In genomic region chr15:85753261-85753660, GRCh38 we compare ENCODE assay signal across 17 cellular contexts. TPM values are rescaled to one million over a fixed set of nuclear protein-coding genes. Genes with fewer than 3 reads are reported as not detected.
DNase-seq lines count a peak whose midpoint lies in the region; ATAC-seq and TF ChIP-seq lines count a peak whose summit lies in the region.
"Had no signal": no experiment of that assay in that cellular context is flagged by ENCODE, and none has a peak within 500 bp of the region (broad histone marks: within the 10 kb centered on the region; RNA-seq: fewer than 3 reads in every experiment).

No MANE protein-coding gene starts in this region.

- no peaks in the 10 kb centered on the region for H3K36me3 ChIP-seq in osteoblast (ENCODE audit: insufficient read depth, low read length)

- no peaks in the 10 kb centered on the region for H3K27me3 ChIP-seq in osteoblast (ENCODE audit: insufficient read depth, low read length)

- no peak overlapping the region for H2AFZ ChIP-seq in osteoblast (ENCODE audit: low read length)

- TF ChIP-seq CTCF in osteoblast (IDR thresholded peaks at IDR 0.05; ENCODE audit: extremely low read depth, low read depth, low read length) = no peak

- H3K79me2 ChIP-seq in osteoblast (ENCODE audit: insufficient read depth, low read length) = no peaks in the 10 kb centered on the region

- no peak overlapping the region for H3K4me3 Mint-ChIP-seq in T-helper 17 cell
- H3K4me3 Mint-ChIP-seq: CD14-positive monocyte, HFFc6 had no signal

- H3K27ac ChIP-seq in epithelial cell of prostate (peak overlapping the region; percentile 17), osteoblast (ENCODE audit: low read depth, low read length) (no peak overlapping the region)

- H3K4me3 ChIP-seq in osteoblast (ENCODE audit: insufficient read depth, low read length) = no peak overlapping the region

- H3K4me1 Mint-ChIP-seq in T-helper 17 cell = peaks cover 22% of the 10 kb centered on the region

- no peak for ATAC-seq in activated naive CD4-positive, alpha-beta T cell treated with anti-CD3 and anti-CD28 coated beads, Interleukin-2, amount 50 U/mL, for 72 hours
- ATAC-seq in T-helper 17 cell = no peak

- no peaks in the 10 kb centered on the region for H3K9me3 Mint-ChIP-seq in activated naive CD4-positive, alpha-beta T cell treated with anti-CD3 and anti-CD28 coated beads, Interleukin-2, amount 50 U/mL, for 72 hours
- H3K9me3 Mint-ChIP-seq: HFFc6 had no signal

- no peaks in the 10 kb centered on the region for H3K27me3 Mint-ChIP-seq in T-helper 17 cell

- H3K27ac Mint-ChIP-seq in activated naive CD4-positive, alpha-beta T cell treated with anti-CD3 and anti-CD28 coated beads, Interleukin-2, amount 50 U/mL, for 72 hours = peak overlapping the region; percentile 63 to 66
- H3K27ac Mint-ChIP-seq in T-helper 17 cell = peak overlapping the region; percentile 85
- H3K27ac Mint-ChIP-seq: HFFc6 had no signal

- peaks cover 18% of the 10 kb centered on the region for H3K4me1 ChIP-seq in osteoblast (ENCODE audit: insufficient read depth, low read length)

- H3K36me3 Mint-ChIP-seq in activated naive CD4-positive, alpha-beta T cell treated with anti-CD3 and anti-CD28 coated beads, Interleukin-2, amount 50 U/mL, for 72 hours = no peaks in the 10 kb centered on the region
- no peaks in the 10 kb centered on the region for H3K36me3 Mint-ChIP-seq in T-helper 17 cell (ENCODE audit: low read depth)

- no peak overlapping the region for H3K4me2 ChIP-seq in osteoblast (ENCODE audit: insufficient read depth, low read length)

- H3K9me3 ChIP-seq in T-helper 17 cell (ENCODE audit: control insufficient read depth, low read length, poor library complexity, severe bottlenecking) (no peaks in the 10 kb centered on the region), osteoblast (ENCODE audit: low read depth, low read length) (no peaks in the 10 kb centered on the region)

- peaks cover 6% of the 10 kb centered on the region for H4K20me1 ChIP-seq in osteoblast (ENCODE audit: insufficient read depth, low read length)

- DNase-seq in activated naive CD4-positive, alpha-beta T cell treated with anti-CD3 and anti-CD28 coated beads, Interleukin-2, amount 50 U/mL, for 72 hours (ENCODE audit: low spot score in 2 of 2) = no peak
- no peak for DNase-seq in activated naive CD4-positive, alpha-beta T cell (lab: John Stamatoyannopoulos, UW)
- DNase-seq in T-helper 17 cell = no peak
- DNase-seq in epithelial cell of prostate (ENCODE audit: low read depth, low spot score) = no peak
- peak; percentile 5 for DNase-seq in osteoblast (ENCODE audit: insufficient read length, low spot score, missing footprints)
- no peak for DNase-seq in SIG-M5 (lab: John Stamatoyannopoulos, UW)
- DNase-seq in NCI-H748 treated with DMSO at 0.1 percent for 48 hours (lab: John Stamatoyannopoulos, UW) = no peak
- no peak for DNase-seq in NK-92 (lab: John Stamatoyannopoulos, UW; ENCODE audit: unreplicated experiment)
- DNase-seq: DND-41, GDM1, HFFc6, KBM-7, NCI-H1105, NCI-H187 treated with DMSO at 0.1 percent for 48 hours, NCI-H2171, NCI-H446 treated with DMSO at 0.1 percent for 48 hours had no signal

RNA-seq across cellular contexts. Expression of gene KLHL25, which starts 41.5 kb away (rescaled TPM):
- total RNA-seq in activated naive CD4-positive, alpha-beta T cell treated with anti-CD3 and anti-CD28 coated beads, Interleukin-2, amount 50 U/mL, for 72 hours = 1 to 10 TPM; 6.0 to 9.2 TPM
- total RNA-seq in T-helper 17 cell (10 to 100 TPM in 1 of 2 donors, 1 to 10 TPM in 1; 9.8 to 12.3 TPM), osteoblast (3.8 and 4.3 TPM in 2 replicates)
